Comparison of ENCODE assay signal across 8 cellular contexts in the genomic region with DNA sequence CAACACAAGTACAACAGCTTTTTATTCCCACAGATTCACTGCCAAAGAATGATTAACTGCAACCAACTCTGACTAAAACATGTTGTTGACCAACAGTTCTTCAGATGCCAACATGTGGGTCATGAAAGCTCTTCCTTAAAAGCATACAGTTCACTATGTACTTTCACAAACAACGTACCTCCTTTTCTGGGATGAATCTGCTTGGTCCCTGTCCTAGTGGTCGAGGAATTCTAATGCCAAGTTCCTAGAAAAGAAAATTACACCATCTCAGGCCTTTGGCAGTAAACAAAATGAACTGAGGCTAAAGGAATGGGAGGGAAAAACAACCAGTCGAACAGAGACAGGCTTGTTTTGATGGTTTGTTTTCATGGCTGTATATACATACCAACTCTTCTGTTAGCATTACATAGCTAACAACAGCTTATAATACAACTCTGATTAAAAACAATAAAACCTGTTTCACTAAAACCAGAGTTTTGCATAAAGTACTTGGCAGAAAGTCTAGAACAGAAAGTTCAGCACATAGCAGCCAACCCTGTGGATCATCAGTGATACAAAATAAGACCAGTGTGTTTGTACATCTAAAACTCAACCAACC.
DNase-seq lines count a peak whose midpoint lies in the region; ATAC-seq and TF ChIP-seq lines count a peak whose summit lies in the region.

No MANE protein-coding gene starts in this region.

- ATAC-seq in CD8-positive, alpha-beta T cell, result no peak
- ATAC-seq in left cardiac atrium, result peak; percentile 69 to 86

- H3K27me3 Mint-ChIP-seq in CD8-positive, alpha-beta T cell (ENCODE audit: low read depth), result no peaks in the 10 kb centered on the region
- no peaks in the 10 kb centered on the region for H3K27me3 Mint-ChIP-seq in Caco-2 (ENCODE audit: insufficient read depth, unreplicated experiment)

- TF ChIP-seq CTCF in CD8-positive, alpha-beta T cell (IDR thresholded peaks at IDR 0.05), result no peak
- TF ChIP-seq CTCF in Caco-2 (IDR thresholded peaks at IDR 0.05; ENCODE audit: insufficient read depth in 1 of 2, low read depth in 1 of 2, low read length in 1 of 2, severe bottlenecking in 1 of 2, unreplicated experiment in 1 of 2) (no peak), SK-N-SH (IDR thresholded peaks at IDR 0.05) (no peak)

- TF ChIP-seq EP300 in SK-N-SH (IDR thresholded peaks at IDR 0.05; ENCODE audit: borderline replicate concordance in 1 of 2, low read depth in 1 of 2, low read length in 1 of 2), result no peak

- peaks cover 40% of the 10 kb centered on the region for H3K36me3 Mint-ChIP-seq in CD8-positive, alpha-beta T cell
- H3K36me3 Mint-ChIP-seq in Caco-2 (ENCODE audit: insufficient read depth, unreplicated experiment), result peaks cover 9% of the 10 kb centered on the region

- POLR2A ChIA-PET in CD8-positive, alpha-beta T cell (lab: Charles Lee), result no interaction called here
- POLR2A ChIA-PET in Caco-2 (lab: Charles Lee) (no interaction called here), SK-N-SH (lab: Yijun Ruan, JAX) (no interaction called here)

- H3K4me3 ChIP-seq in CD8-positive, alpha-beta T cell (ENCODE audit: low read depth, low read length), result no peak overlapping the region
- no peak overlapping the region for H3K4me3 ChIP-seq in Caco-2 (ENCODE audit: low read depth, low read length)
- H3K4me3 ChIP-seq in SK-N-SH (ENCODE audit: low read depth in 2 of 2, low read length in 1 of 2), result no peak overlapping the region

- no peaks in the 10 kb centered on the region for H3K9me2 ChIP-seq in SK-N-SH

- H3K9me3 ChIP-seq in CD8-positive, alpha-beta T cell (ENCODE audit: low read length), result no peaks in the 10 kb centered on the region
- H3K9me3 ChIP-seq in Caco-2 (no peaks in the 10 kb centered on the region), SK-N-SH (no peaks in the 10 kb centered on the region)

- no peak for DNase-seq in CD8-positive, alpha-beta T cell
- DNase-seq in astrocyte of the hippocampus (ENCODE audit: low read depth, low spot score) (peak; percentile 37), left cardiac atrium (no peak), putamen (ENCODE audit: low spot score) (peak; percentile 24), DMS114 treated with DMSO at 0.1 percent for 48 hours (lab: John Stamatoyannopoulos, UW; ENCODE audit: unreplicated experiment) (no peak), Caco-2 (no peak), SK-N-SH (no peak), T-helper 9 cell (no peak)

- H3K79me2 ChIP-seq in SK-N-SH (ENCODE audit: insufficient read depth), result peaks cover 42% of the 10 kb centered on the region

- H3K9ac ChIP-seq in SK-N-SH, result no peak overlapping the region

- WGBS in SK-N-SH (ENCODE audit: low lambda C conversion rate), result 87% methylated on average over 3 of the region's 3 CpGs

- peaks cover 31% of the 10 kb centered on the region; the same call in 1 of the 2 replicates for H4K20me1 ChIP-seq in SK-N-SH (ENCODE audit: insufficient read depth)

- intact Hi-C loops in CD8-positive, alpha-beta T cell (cut with DNase I, micrococcal nuclease), result loop anchor here in 1 of 2 experiments (10.0 kb wide), 3 partner anchors 183 to 737 kb away; partner anchors contain the start of genes MICAL1 and SNX3
- intact Hi-C loops in left cardiac atrium (cut with DNase I), result loop anchor here in 1 of 2 donors (10.0 kb wide), 1 partner anchor 73 kb away; no protein-coding TSS in a partner anchor
- intact Hi-C loops in Caco-2 (cut with micrococcal nuclease; ENCODE audit: unreplicated experiment), result no loop called here

- H3K27ac Mint-ChIP-seq in CD8-positive, alpha-beta T cell, result peak overlapping the region; percentile 38
- no peak overlapping the region for H3K27ac Mint-ChIP-seq in Caco-2 (ENCODE audit: unreplicated experiment)

- H3K27ac ChIP-seq in CD8-positive, alpha-beta T cell (ENCODE audit: low read depth, low read length), result no peak overlapping the region
- H3K27ac ChIP-seq in SK-N-SH (ENCODE audit: low read depth in 2 of 2, low read length in 1 of 2), result peak overlapping the region in 1 of 2 experiments; percentile 82; a peak in 2 of 4 replicates

- BruUV-seq in Caco-2 (replicated peaks; lab: Mats Ljungman, UMichigan), result no TSS peak

- H3K4me2 ChIP-seq in SK-N-SH, result no peak overlapping the region

- TF ChIP-seq RAD21 in SK-N-SH (IDR thresholded peaks at IDR 0.05; ENCODE audit: low read length), result no peak

- no peak overlapping the region for H3K4me3 Mint-ChIP-seq in CD8-positive, alpha-beta T cell
- no peak overlapping the region for H3K4me3 Mint-ChIP-seq in Caco-2 (ENCODE audit: unreplicated experiment)

- peaks cover 47% of the 10 kb centered on the region for H3K4me1 Mint-ChIP-seq in CD8-positive, alpha-beta T cell (ENCODE audit: low read depth)
- peaks cover 10% of the 10 kb centered on the region for H3K4me1 Mint-ChIP-seq in Caco-2 (ENCODE audit: low read depth, unreplicated experiment)

- no peaks in the 10 kb centered on the region for H3K9me3 Mint-ChIP-seq in CD8-positive, alpha-beta T cell
- no peaks in the 10 kb centered on the region for H3K9me3 Mint-ChIP-seq in Caco-2 (ENCODE audit: unreplicated experiment)

- peaks cover 15% of the 10 kb centered on the region for H3K4me1 ChIP-seq in CD8-positive, alpha-beta T cell (ENCODE audit: insufficient read depth, low read length)
- H3K4me1 ChIP-seq in Caco-2 (peaks cover 26% of the 10 kb centered on the region), SK-N-SH (ENCODE audit: control insufficient read depth in 1 of 2, insufficient read depth in 2 of 2, low read depth in 1 of 2, low read length in 1 of 2) (peaks cover 4 to 21% of the 10 kb centered on the region in 2 experiments; a peak in 2 of 4 replicates)

- no peaks in the 10 kb centered on the region for H3F3A ChIP-seq in SK-N-SH (replicated peaks; ENCODE audit: insufficient read depth)

- H2AFZ ChIP-seq in SK-N-SH (ENCODE audit: low read depth), result no peak overlapping the region

- H3K36me3 ChIP-seq in CD8-positive, alpha-beta T cell (ENCODE audit: insufficient read depth, low read length), result peaks cover 10% of the 10 kb centered on the region
- H3K36me3 ChIP-seq in Caco-2 (ENCODE audit: control insufficient read depth, insufficient read depth, low read length), result no peaks in the 10 kb centered on the region
- peaks cover 37 to 42% of the 10 kb centered on the region in 2 experiments for H3K36me3 ChIP-seq in SK-N-SH (replicated peaks in 1 of 2; ENCODE audit: control insufficient read depth in 1 of 2, insufficient read depth in 2 of 2, low read length in 1 of 2)

- CTCF ChIA-PET in CD8-positive, alpha-beta T cell (lab: Charles Lee), result interaction anchor here (0.9 to 1.0 kb wide), 2 partner anchors 56 to 72 kb away, joined by 4 read pairs; no protein-coding TSS in a partner anchor
- CTCF ChIA-PET in Caco-2 (lab: Charles Lee) (no interaction called here), SK-N-SH (lab: Yijun Ruan, JAX) (interaction anchor here (0.9 to 1.4 kb wide), 3 partner anchors 9 to 15 kb away, joined by 3 to 4 read pairs (median 3); no protein-coding TSS in a partner anchor)

- no peaks in the 10 kb centered on the region for H3K27me3 ChIP-seq in CD8-positive, alpha-beta T cell (ENCODE audit: insufficient read depth, low read length)
- H3K27me3 ChIP-seq in Caco-2 (replicated peaks; ENCODE audit: control insufficient read depth, insufficient read depth, low read length), result no peaks in the 10 kb centered on the region
- H3K27me3 ChIP-seq in SK-N-SH (ENCODE audit: insufficient read depth), result no peaks in the 10 kb centered on the region

TF ChIP-seq in SK-N-SH, 30 proteins besides CTCF, POLR2A, EP300 and RAD21:
- no peak for TF ChIP-seq RCOR1 (IDR thresholded peaks at IDR 0.05; ENCODE audit: low read length)
- TF ChIP-seq YY1 (IDR thresholded peaks at IDR 0.05; ENCODE audit: low read depth), result no peak
- TF ChIP-seq POLR2AphosphoS5 (IDR thresholded peaks at IDR 0.05; ENCODE audit: low read depth, low read length), result no peak

Comparison
In these comparisons a context has a peak if more than half of its experiments do, and no peak if none do; other contexts are left out.
1. DNase-seq: peak in astrocyte of the hippocampus (single experiment) and putamen (single experiment); none in CD8-positive, alpha-beta T cell (0 of 7), left cardiac atrium (single experiment), DMS114 treated with DMSO at 0.1 percent for 48 hours (single experiment), Caco-2 (0 of 2), SK-N-SH (single experiment) and T-helper 9 cell (single experiment).